Comparison of ENCODE assay signal across 26 cellular contexts in the genomic region with DNA sequence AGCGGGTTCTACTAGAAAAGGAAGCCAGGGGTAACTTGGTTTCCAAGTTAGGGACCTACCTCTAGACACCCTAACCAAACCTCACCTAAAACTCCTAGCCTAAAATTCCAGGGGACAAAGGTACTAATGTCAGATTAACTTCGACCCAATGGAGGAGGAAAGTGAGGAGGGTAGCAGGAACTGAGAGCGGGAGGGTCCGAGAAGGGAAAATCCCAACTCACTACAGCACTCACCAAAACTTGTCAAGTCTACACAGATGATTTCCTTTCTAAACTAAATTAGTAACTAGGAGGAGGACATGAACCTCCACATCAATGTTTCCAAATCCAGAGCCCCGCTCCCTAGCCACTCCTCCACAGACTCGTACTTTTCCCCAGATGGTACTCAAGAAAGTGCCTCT.
"Had no signal": no experiment of that assay in that cellular context is flagged by ENCODE, and none has a peak within 500 bp of the region (broad histone marks: within the 10 kb centered on the region; RNA-seq: fewer than 3 reads in every experiment).

No MANE protein-coding gene starts in this region.

- ATAC-seq: activated CD8-positive, alpha-beta T cell treated with anti-CD3 and anti-CD28 coated beads for 36 hours; activated naive CD8-positive, alpha-beta T cell treated with anti-CD3 and anti-CD28 coated beads, Interleukin-2, amount 50 U/mL, for 24 hours; lower lobe of right lung; natural killer cell; sciatic nerve; upper lobe of right lung had no signal

- H3K4me3 Mint-ChIP-seq: activated CD8-positive, alpha-beta T cell treated with anti-CD3 and anti-CD28 coated beads for 36 hours; activated naive CD4-positive, alpha-beta T cell treated with anti-CD3 and anti-CD28 coated beads, Interleukin-2, amount 10 ng/mL, durations not matched to agents 7 days and 5 days; activated naive CD8-positive, alpha-beta T cell treated with anti-CD3 and anti-CD28 coated beads, Interleukin-2, amount 50 U/mL, for 24 hours; natural killer cell had no signal

- H3K27me3 ChIP-seq: brain microvascular endothelial cell, neutrophil, upper lobe of right lung had no signal

- H3K9me3 Mint-ChIP-seq: activated CD8-positive, alpha-beta T cell treated with anti-CD3 and anti-CD28 coated beads for 36 hours; activated naive CD4-positive, alpha-beta T cell treated with anti-CD3 and anti-CD28 coated beads, Interleukin-2, amount 10 ng/mL, durations not matched to agents 7 days and 5 days; activated naive CD8-positive, alpha-beta T cell treated with anti-CD3 and anti-CD28 coated beads, Interleukin-2, amount 50 U/mL, for 24 hours; natural killer cell had no signal

- H3K4me1 Mint-ChIP-seq: activated naive CD4-positive, alpha-beta T cell treated with anti-CD3 and anti-CD28 coated beads, Interleukin-2, amount 10 ng/mL, durations not matched to agents 7 days and 5 days had no signal

- H3K27ac Mint-ChIP-seq: activated CD8-positive, alpha-beta T cell treated with anti-CD3 and anti-CD28 coated beads for 36 hours; activated naive CD4-positive, alpha-beta T cell treated with anti-CD3 and anti-CD28 coated beads, Interleukin-2, amount 10 ng/mL, durations not matched to agents 7 days and 5 days; activated naive CD8-positive, alpha-beta T cell treated with anti-CD3 and anti-CD28 coated beads, Interleukin-2, amount 50 U/mL, for 24 hours; natural killer cell had no signal

- H3K36me3 ChIP-seq: brain microvascular endothelial cell, lower lobe of right lung, neutrophil, thoracic aorta, upper lobe of right lung had no signal

- H3K9me3 ChIP-seq: lower lobe of right lung, neutrophil, thoracic aorta, upper lobe of right lung had no signal

- DNase-seq: activated CD4-positive, alpha-beta T cell treated with anti-CD3 and anti-CD28 coated beads for 48 hours; activated CD4-positive, CD25-positive, alpha-beta regulatory T cell; activated CD8-positive, alpha-beta T cell treated with anti-CD3 and anti-CD28 coated beads for 36 hours; activated effector memory CD4-positive, alpha-beta T cell treated with Interleukin-2 at 50 U/mL for 16 hours; activated naive CD4-positive, alpha-beta T cell treated with anti-CD3 and anti-CD28 coated beads, Interleukin-2, amount 10 ng/mL, durations not matched to agents 7 days and 5 days; activated naive CD8-positive, alpha-beta T cell treated with anti-CD3 and anti-CD28 coated beads, Interleukin-2, amount 50 U/mL, for 24 hours; activated T-cell treated with anti-CD3 and anti-CD28 coated beads, Interleukin-2, amount 50 U/mL, for 48 hours; anterior cingulate cortex; brain microvascular endothelial cell; central memory CD4-positive, alpha-beta T cell; foreskin melanocyte; glutamatergic neuron; hippocampal formation; left colon; lower lobe of right lung; natural killer cell; stimulated activated CD4-positive, alpha-beta T cell treated with anti-CD3 and anti-CD28 coated beads, Interleukin-4, amount 100 ng/mL, for 1 hour; upper lobe of right lung had no signal

- FAIRE-seq: colon, islet of Langerhans, TTC549 had no signal

- H3K36me3 Mint-ChIP-seq: natural killer cell had no signal

- H3K27ac ChIP-seq: brain microvascular endothelial cell, lower lobe of right lung, neutrophil, parathyroid adenoma, thoracic aorta, upper lobe of right lung had no signal

- H3K27me3 Mint-ChIP-seq: activated CD8-positive, alpha-beta T cell treated with anti-CD3 and anti-CD28 coated beads for 36 hours; activated naive CD4-positive, alpha-beta T cell treated with anti-CD3 and anti-CD28 coated beads, Interleukin-2, amount 10 ng/mL, durations not matched to agents 7 days and 5 days; activated naive CD8-positive, alpha-beta T cell treated with anti-CD3 and anti-CD28 coated beads, Interleukin-2, amount 50 U/mL, for 24 hours had no signal

- H3K4me3 ChIP-seq: lower lobe of right lung, smooth muscle cell, thoracic aorta, upper lobe of right lung had no signal

- H3K4me1 ChIP-seq: lower lobe of right lung had no signal
